Comparison of ENCODE assay signal across 16 cellular contexts in the genomic region with DNA sequence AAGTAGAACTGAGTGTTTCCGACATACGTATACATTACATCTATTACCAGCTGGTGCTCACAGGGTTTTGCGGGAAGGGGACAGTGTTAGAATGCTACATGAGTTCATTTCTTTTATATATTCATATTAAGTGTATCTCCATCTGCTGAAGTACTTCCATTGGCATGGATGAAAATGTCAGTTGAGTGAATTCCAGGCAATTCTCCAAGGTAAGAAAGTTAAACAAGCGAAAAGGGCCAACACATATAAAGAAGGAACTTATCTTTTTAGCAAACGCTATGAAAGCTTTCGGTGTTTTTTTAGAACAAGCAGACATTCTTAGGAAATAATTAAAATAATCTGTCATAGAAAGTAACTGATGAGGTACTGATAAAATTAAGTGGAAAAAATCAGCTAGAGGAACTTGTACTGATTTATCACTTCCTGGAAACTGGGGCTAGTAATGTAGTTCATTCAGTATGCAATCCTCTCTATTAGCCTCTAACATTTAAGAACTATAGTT. TPM values are rescaled to one million over a fixed set of nuclear protein-coding genes. Genes with fewer than 3 reads are reported as not detected.
DNase-seq lines count a peak whose midpoint lies in the region; ATAC-seq, FAIRE-seq and TF ChIP-seq lines count a peak whose summit lies in the region.
"Had no signal": no experiment of that assay in that cellular context is flagged by ENCODE, and none has a peak within 500 bp of the region (broad histone marks: within the 10 kb centered on the region; RNA-seq: fewer than 3 reads in every experiment).

No MANE protein-coding gene starts in this region.

- no peak overlapping the region for H3K4me3 Mint-ChIP-seq in CD14-positive monocyte
- H3K4me3 Mint-ChIP-seq in activated T-helper 1 cell treated with anti-CD3 and anti-CD28 coated beads, Interleukin-12 subunit alpha, Interleukin-12 subunit beta, Interleukin-2, Interleukin-4 antibody, amounts not matched to agents 30 ng/mL and 10 ng/mL and 1 ng/mL, durations not matched to agents 14 hours and 24 hours and 36 hours, result no peak overlapping the region
- H3K4me3 Mint-ChIP-seq: activated CD4-positive, alpha-beta T cell treated with anti-CD3 and anti-CD28 coated beads, Interleukin-2, amount 10 ng/mL, durations not matched to agents 7 days and 5 days; memory B cell had no signal

- H3K9me3 ChIP-seq in ascending aorta, result no peaks in the 10 kb centered on the region
- H3K9me3 ChIP-seq: colonic mucosa had no signal

- intact Hi-C loops in ascending aorta (cut with DNase I) (loop anchor here (10.0 kb wide), 2 partner anchors 124 to 164 kb away; no protein-coding TSS in a partner anchor), head of caudate nucleus (cut with DNase I) (loop anchor here (10.0 kb wide), 1 partner anchor 234 kb away; no protein-coding TSS in a partner anchor), CD14-positive monocyte (cut with micrococcal nuclease) (loop anchor here (5.0 kb wide), 1 partner anchor 236 kb away; no protein-coding TSS in a partner anchor)
- intact Hi-C loops in activated T-helper 1 cell treated with anti-CD3 and anti-CD28 coated beads, Interleukin-12 subunit alpha, Interleukin-12 subunit beta, Interleukin-2, Interleukin-4 antibody, amounts not matched to agents 30 ng/mL and 10 ng/mL and 1 ng/mL, durations not matched to agents 14 hours and 24 hours and 36 hours (cut with micrococcal nuclease), result no loop called here

- H3K27me3 Mint-ChIP-seq in CD14-positive monocyte (ENCODE audit: low read depth in 3 of 3), result no peaks in the 10 kb centered on the region
- H3K27me3 Mint-ChIP-seq in activated T-helper 1 cell treated with anti-CD3 and anti-CD28 coated beads, Interleukin-12 subunit alpha, Interleukin-12 subunit beta, Interleukin-2, Interleukin-4 antibody, amounts not matched to agents 30 ng/mL and 10 ng/mL and 1 ng/mL, durations not matched to agents 14 hours and 24 hours and 36 hours (ENCODE audit: insufficient read depth), result no peaks in the 10 kb centered on the region
- H3K27me3 Mint-ChIP-seq: activated CD4-positive, alpha-beta T cell treated with anti-CD3 and anti-CD28 coated beads, Interleukin-2, amount 10 ng/mL, durations not matched to agents 7 days and 5 days; memory B cell had no signal

- peaks cover 0 to 13% of the 10 kb centered on the region in 2 donors for H3K4me1 ChIP-seq in ascending aorta
- H3K4me1 ChIP-seq: colonic mucosa had no signal

- peak; percentile 35 for FAIRE-seq in D721Med (lab: Jason Lieb, UNC)
- FAIRE-seq: HepG2 had no signal

- H3K36me3 ChIP-seq in ascending aorta, result peaks cover 0 to 1% of the 10 kb centered on the region in 2 donors
- H3K36me3 ChIP-seq: colonic mucosa had no signal

- no peak overlapping the region for H3K4me3 ChIP-seq in ascending aorta
- H3K4me3 ChIP-seq: colonic mucosa had no signal

- DNase-seq in A172 (ENCODE audit: low spot score) (peak; percentile 0), D721Med (ENCODE audit: insufficient read length, low spot score) (no peak), ascending aorta (ENCODE audit: low spot score in 2 of 2) (no peak), left lobe of liver (ENCODE audit: low spot score) (no peak), head of caudate nucleus (no peak), CD14-positive monocyte (ENCODE audit: low spot score) (no peak)
- no peak for DNase-seq in activated T-helper 1 cell treated with anti-CD3 and anti-CD28 coated beads, Interleukin-12 subunit alpha, Interleukin-12 subunit beta, Interleukin-2, Interleukin-4 antibody, amounts not matched to agents 30 ng/mL and 10 ng/mL and 1 ng/mL, durations not matched to agents 14 hours and 24 hours and 36 hours (ENCODE audit: low spot score)
- DNase-seq: activated CD4-positive, alpha-beta T cell treated with anti-CD3 and anti-CD28 coated beads, Interleukin-2, amount 10 ng/mL, durations not matched to agents 7 days and 5 days; colonic mucosa; NCI-H2081 treated with DMSO at 0.1 percent for 48 hours; right cardiac atrium; T1000 had no signal

- no peak for TF ChIP-seq CTCF in D721Med (IDR thresholded peaks at IDR 0.05; ENCODE audit: insufficient read depth, missing control alignments)
- no peak for TF ChIP-seq CTCF in ascending aorta (IDR thresholded peaks at IDR 0.05)
- no peak for TF ChIP-seq CTCF in CD14-positive monocyte (IDR thresholded peaks at IDR 0.05)

- peak overlapping the region; percentile 28 to 32 for H3K27ac ChIP-seq in ascending aorta
- H3K27ac ChIP-seq: colonic mucosa, epithelial cell of prostate had no signal

- H3K27me3 ChIP-seq in ascending aorta, result no peaks in the 10 kb centered on the region
- H3K27me3 ChIP-seq: colonic mucosa had no signal

- peak; percentile 36 for ATAC-seq in left lobe of liver
- ATAC-seq in GM18511 (IDR thresholded peaks at IDR 0.05; ENCODE audit: unreplicated experiment), result no peak
- ATAC-seq: HepG2 had no signal

- peaks cover 29 to 32% of the 10 kb centered on the region in 2 donors for H3K36me3 Mint-ChIP-seq in CD14-positive monocyte
- peaks cover 5% of the 10 kb centered on the region for H3K36me3 Mint-ChIP-seq in activated T-helper 1 cell treated with anti-CD3 and anti-CD28 coated beads, Interleukin-12 subunit alpha, Interleukin-12 subunit beta, Interleukin-2, Interleukin-4 antibody, amounts not matched to agents 30 ng/mL and 10 ng/mL and 1 ng/mL, durations not matched to agents 14 hours and 24 hours and 36 hours (ENCODE audit: low read depth)

- peaks cover 0 to under 1% (median 0%) of the 10 kb centered on the region in 7 donors for H3K9me3 Mint-ChIP-seq in CD14-positive monocyte
- H3K9me3 Mint-ChIP-seq in activated T-helper 1 cell treated with anti-CD3 and anti-CD28 coated beads, Interleukin-12 subunit alpha, Interleukin-12 subunit beta, Interleukin-2, Interleukin-4 antibody, amounts not matched to agents 30 ng/mL and 10 ng/mL and 1 ng/mL, durations not matched to agents 14 hours and 24 hours and 36 hours, result no peaks in the 10 kb centered on the region
- H3K9me3 Mint-ChIP-seq: activated CD4-positive, alpha-beta T cell treated with anti-CD3 and anti-CD28 coated beads, Interleukin-2, amount 10 ng/mL, durations not matched to agents 7 days and 5 days had no signal

- H3K27ac Mint-ChIP-seq in CD14-positive monocyte, result no peak overlapping the region
- H3K27ac Mint-ChIP-seq in activated T-helper 1 cell treated with anti-CD3 and anti-CD28 coated beads, Interleukin-12 subunit alpha, Interleukin-12 subunit beta, Interleukin-2, Interleukin-4 antibody, amounts not matched to agents 30 ng/mL and 10 ng/mL and 1 ng/mL, durations not matched to agents 14 hours and 24 hours and 36 hours, result no peak overlapping the region
- H3K27ac Mint-ChIP-seq: activated CD4-positive, alpha-beta T cell treated with anti-CD3 and anti-CD28 coated beads, Interleukin-2, amount 10 ng/mL, durations not matched to agents 7 days and 5 days; memory B cell had no signal

- peaks cover 23% of the 10 kb centered on the region for H3K4me1 Mint-ChIP-seq in CD14-positive monocyte
- H3K4me1 Mint-ChIP-seq in activated T-helper 1 cell treated with anti-CD3 and anti-CD28 coated beads, Interleukin-12 subunit alpha, Interleukin-12 subunit beta, Interleukin-2, Interleukin-4 antibody, amounts not matched to agents 30 ng/mL and 10 ng/mL and 1 ng/mL, durations not matched to agents 14 hours and 24 hours and 36 hours (ENCODE audit: low read depth), result peaks cover 11% of the 10 kb centered on the region

RNA-seq across cellular contexts. Expression of a gene that starts 34.6 kb away (rescaled TPM):
- 28.2 and 34.9 TPM in 2 replicates for total RNA-seq in A172 (2014; rRNA removed; shearing (Covaris generic))
- total RNA-seq in ascending aorta (21.0 TPM), left lobe of liver (15.8 TPM)
- 10 to 100 TPM; 14.7 to 22.5 TPM for polyA plus RNA-seq in CD14-positive monocyte
- total RNA-seq in activated T-helper 1 cell treated with anti-CD3 and anti-CD28 coated beads, Interleukin-12 subunit alpha, Interleukin-12 subunit beta, Interleukin-2, Interleukin-4 antibody, amounts not matched to agents 30 ng/mL and 10 ng/mL and 1 ng/mL, durations not matched to agents 14 hours and 24 hours and 36 hours, result 18.3 and 20.5 TPM in 2 replicates

RNA-seq across cellular contexts. Expression of a gene that starts 42.2 kb away (rescaled TPM):
- 102 and 112 TPM in 2 replicates for total RNA-seq in A172 (2014; rRNA removed; shearing (Covaris generic))
- 3.3 TPM for total RNA-seq in ascending aorta
- total RNA-seq in left lobe of liver, result 36.6 TPM
- polyA plus RNA-seq in CD14-positive monocyte, result 100 to 1,000 TPM; 102 to 104 TPM
- total RNA-seq in activated T-helper 1 cell treated with anti-CD3 and anti-CD28 coated beads, Interleukin-12 subunit alpha, Interleukin-12 subunit beta, Interleukin-2, Interleukin-4 antibody, amounts not matched to agents 30 ng/mL and 10 ng/mL and 1 ng/mL, durations not matched to agents 14 hours and 24 hours and 36 hours, result 57.4 and 61.8 TPM in 2 replicates
